Comparison of ENCODE assay signal across 2 cellular contexts in genomic region chr4:89309154-89309553, GRCh38. TPM values are rescaled to one million over a fixed set of nuclear protein-coding genes. Genes with fewer than 3 reads are reported as not detected.
"Had no signal": no experiment of that assay in that cellular context is flagged by ENCODE, and none has a peak within 500 bp of the region (broad histone marks: within the 10 kb centered on the region; RNA-seq: fewer than 3 reads in every experiment).

No MANE protein-coding gene starts in this region.

RNA-seq across cellular contexts. Expression of gene GPRIN3, which starts 1.6 kb away (rescaled TPM):
- total RNA-seq: RPMI7951 had no signal
- polyA plus RNA-seq: K562 had no signal
